In the genomic region with DNA sequence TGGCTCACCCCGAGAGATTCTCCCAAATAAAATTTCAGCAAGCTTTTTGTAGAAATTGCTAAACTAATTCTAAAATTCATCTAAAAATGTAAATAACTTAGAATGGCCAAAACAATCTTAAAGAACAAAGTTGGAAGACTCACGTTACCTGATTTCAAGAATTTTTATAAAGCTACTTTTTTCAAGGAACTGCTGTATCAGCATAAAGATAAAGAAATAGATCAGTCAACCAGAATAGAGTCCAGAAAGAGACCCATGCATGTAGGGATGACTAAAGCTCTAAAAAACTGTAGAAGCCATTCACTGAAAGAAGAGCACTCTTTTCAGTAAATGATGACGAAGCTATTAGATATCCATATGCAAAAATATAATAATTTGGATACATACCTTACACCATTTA, we compare ENCODE assay signal across 23 cellular contexts.
DNase-seq lines count a peak whose midpoint lies in the region; ATAC-seq, FAIRE-seq and TF ChIP-seq lines count a peak whose summit lies in the region.
"Had no signal": no experiment of that assay in that cellular context is flagged by ENCODE, and none has a peak within 500 bp of the region (broad histone marks: within the 10 kb centered on the region; RNA-seq: fewer than 3 reads in every experiment).

No MANE protein-coding gene starts in this region.

- POLR2A ChIA-PET in A549 (lab: Yijun Ruan, JAX) (no interaction called here), IMR-90 (lab: Charles Lee; ENCODE audit: unreplicated experiment) (no interaction called here), H1 (lab: Charles Lee; ENCODE audit: partially characterized antibody) (no interaction called here)

- H4K20me1 ChIP-seq in IMR-90 (ENCODE audit: insufficient read depth, low read length) (no peaks in the 10 kb centered on the region), H1 (replicated peaks in 1 of 2; ENCODE audit: control insufficient read depth in 1 of 2, insufficient read depth in 2 of 2, low read length in 2 of 2) (no peaks in the 10 kb centered on the region)
- H4K20me1 ChIP-seq: BLaER1 treated with 17β-estradiol and CSF1 and Interleukin-3, amounts not matched to agents 10 nM and 100 nM had no signal

- no peak overlapping the region for H4K91ac ChIP-seq in IMR-90 (ENCODE audit: insufficient read depth, low read depth, low read length)
- H4K91ac ChIP-seq in H1 (replicated peaks; ENCODE audit: insufficient read length, low read length): no peak overlapping the region

- no peaks in the 10 kb centered on the region for H3K36me3 Mint-ChIP-seq in stimulated activated effector memory CD8-positive, alpha-beta T cell treated with anti-CD3 and anti-CD28 coated beads, Interleukin-12 subunit alpha, Interleukin-12 subunit beta, amount 100 ng/mL, for 72 hours
- H3K36me3 Mint-ChIP-seq: CD8-positive, alpha-beta T cell had no signal

- no peak overlapping the region for H3K27ac Mint-ChIP-seq in stimulated activated effector memory CD8-positive, alpha-beta T cell treated with anti-CD3 and anti-CD28 coated beads, Interleukin-12 subunit alpha, Interleukin-12 subunit beta, amount 100 ng/mL, for 72 hours
- H3K27ac Mint-ChIP-seq: B cell; CD4-positive, alpha-beta T cell; CD8-positive, alpha-beta T cell had no signal

- H2BK15ac ChIP-seq in IMR-90 (ENCODE audit: low read depth, low read length): no peak overlapping the region
- H2BK15ac ChIP-seq in H1 (ENCODE audit: low read length): no peak overlapping the region

- no peak for DNase-seq in A549 (ENCODE audit: low read depth in 1 of 2, low spot score in 1 of 2)
- no peak for DNase-seq in IMR-90
- DNase-seq in SK-N-MC (ENCODE audit: low read depth, low spot score): no peak
- DNase-seq in H1 (ENCODE audit: low read depth in 1 of 2, low spot score in 2 of 2): no peak
- DNase-seq in ecto neural progenitor cell (ENCODE audit: low spot score): no peak
- DNase-seq in thyroid gland: no peak
- DNase-seq in stimulated activated effector memory CD8-positive, alpha-beta T cell treated with anti-CD3 and anti-CD28 coated beads, Interleukin-12 subunit alpha, Interleukin-12 subunit beta, amount 100 ng/mL, for 72 hours (ENCODE audit: low spot score in 2 of 2): no peak
- DNase-seq: 8988T; AML-193; Caco-2; Calu3; CD4-positive, alpha-beta T cell; CD8-positive, alpha-beta T cell; DMS79 treated with DMSO at 0.1 percent for 48 hours; GF-D8 had no signal

- no peaks in the 10 kb centered on the region for H3K79me1 ChIP-seq in IMR-90 (ENCODE audit: low read depth in 1 of 2, low read length in 2 of 2)
- H3K79me1 ChIP-seq in H1 (ENCODE audit: low read depth, low read length): no peaks in the 10 kb centered on the region

- H3K27me3 ChIP-seq in IMR-90 (ENCODE audit: control insufficient read depth, insufficient read depth, low read length): no peaks in the 10 kb centered on the region
- H3K27me3 ChIP-seq in H1 (replicated peaks in 1 of 4; ENCODE audit: control insufficient read depth in 3 of 4, extremely low read depth in 1 of 4, insufficient read depth in 3 of 4, low read length in 3 of 4): no peaks in the 10 kb centered on the region
- H3K27me3 ChIP-seq in thyroid gland: no peaks in the 10 kb centered on the region
- H3K27me3 ChIP-seq: BLaER1 treated with 17β-estradiol and CSF1 and Interleukin-3, amounts not matched to agents 10 nM and 100 nM had no signal

- TF ChIP-seq EP300 in A549 (IDR thresholded peaks at IDR 0.05): no peak
- no peak for TF ChIP-seq EP300 in H1 (IDR thresholded peaks at IDR 0.05; ENCODE audit: borderline replicate concordance in 1 of 2, low read depth in 2 of 2, low read length in 2 of 2)

- no peak overlapping the region for H3K4me3 ChIP-seq in A549
- H3K4me3 ChIP-seq in IMR-90 (ENCODE audit: insufficient read depth, low read depth, low read length): no peak overlapping the region
- no peak overlapping the region for H3K4me3 ChIP-seq in SK-N-MC
- no peak overlapping the region for H3K4me3 ChIP-seq in H1 (ENCODE audit: extremely low read depth in 1 of 4, insufficient read depth in 2 of 4, low read depth in 3 of 4, low read length in 4 of 4)
- no peak overlapping the region for H3K4me3 ChIP-seq in thyroid gland (replicated peaks in 1 of 3)
- H3K4me3 ChIP-seq: BLaER1 treated with 17β-estradiol and CSF1 and Interleukin-3, amounts not matched to agents 10 nM and 100 nM; GM12878 had no signal

- no peak overlapping the region for H3K23ac ChIP-seq in IMR-90 (ENCODE audit: low read depth, low read length)
- H3K23ac ChIP-seq in H1 (ENCODE audit: insufficient read length): no peak overlapping the region

- no peak overlapping the region for H3K4me2 ChIP-seq in A549
- no peak overlapping the region for H3K4me2 ChIP-seq in IMR-90 (ENCODE audit: low read depth, low read length)
- H3K4me2 ChIP-seq in H1 (ENCODE audit: insufficient read depth in 1 of 2, low read depth in 2 of 2, low read length in 2 of 2): no peak overlapping the region
- H3K4me2 ChIP-seq: BLaER1 treated with 17β-estradiol and CSF1 and Interleukin-3, amounts not matched to agents 10 nM and 100 nM had no signal

- H3K9me1 ChIP-seq in IMR-90 (ENCODE audit: insufficient read depth, low read length): no peaks in the 10 kb centered on the region

- H2BK12ac ChIP-seq in H1 (ENCODE audit: low read depth, low read length): no peak overlapping the region

- H2AK9ac ChIP-seq in IMR-90 (replicated peaks; ENCODE audit: low read depth, low read length, poor library complexity): no peak overlapping the region

- no peak overlapping the region for H3K4me3 Mint-ChIP-seq in stimulated activated effector memory CD8-positive, alpha-beta T cell treated with anti-CD3 and anti-CD28 coated beads, Interleukin-12 subunit alpha, Interleukin-12 subunit beta, amount 100 ng/mL, for 72 hours
- H3K4me3 Mint-ChIP-seq: B cell; CD4-positive, alpha-beta T cell; CD8-positive, alpha-beta T cell had no signal

- H3K56ac ChIP-seq in IMR-90 (ENCODE audit: extremely low read depth, insufficient read depth, low read length): no peak overlapping the region
- H3K56ac ChIP-seq in H1 (replicated peaks; ENCODE audit: insufficient read length, low read depth, low read length): no peak overlapping the region

- H3K23me2 ChIP-seq in H1 (ENCODE audit: low read depth, low read length): no peaks in the 10 kb centered on the region

- H3K4me1 Mint-ChIP-seq in stimulated activated effector memory CD8-positive, alpha-beta T cell treated with anti-CD3 and anti-CD28 coated beads, Interleukin-12 subunit alpha, Interleukin-12 subunit beta, amount 100 ng/mL, for 72 hours: no peaks in the 10 kb centered on the region
- H3K4me1 Mint-ChIP-seq: B cell had no signal

- intact Hi-C loops in IMR-90 (cut with micrococcal nuclease) (no loop called here), thyroid gland (cut with DNase I) (no loop called here)

- FAIRE-seq in A549 (lab: Jason Lieb, UNC) (no peak), H1 (lab: Jason Lieb, UNC) (no peak)
- FAIRE-seq: D721Med, G401.6, GM12878, GM12892, GM18507 had no signal

- no TSS peak for BruUV-seq in IMR-90 (replicated peaks; lab: Mats Ljungman, UMichigan)

- CTCF ChIA-PET in A549 (lab: Yijun Ruan, JAX): interaction anchor here (1.2 kb wide), 1 partner anchor 12 kb away, joined by 4 read pairs; no protein-coding TSS in a partner anchor
- CTCF ChIA-PET in IMR-90 (lab: Yijun Ruan, JAX): no interaction called here
- CTCF ChIA-PET in H1 (lab: Charles Lee; ENCODE audit: partially characterized antibody): interaction anchor here (0.6 to 1.9 kb wide), 2 partner anchors 10 to 435 kb away, joined by 3 to 10 read pairs; no protein-coding TSS in a partner anchor

- H3K9me3 Mint-ChIP-seq in stimulated activated effector memory CD8-positive, alpha-beta T cell treated with anti-CD3 and anti-CD28 coated beads, Interleukin-12 subunit alpha, Interleukin-12 subunit beta, amount 100 ng/mL, for 72 hours: peaks cover 4% of the 10 kb centered on the region

- H2BK120ac ChIP-seq in IMR-90 (ENCODE audit: low read depth, low read length) (no peak overlapping the region), H1 (replicated peaks; ENCODE audit: low read depth, low read length) (no peak overlapping the region)

- TF ChIP-seq RAD21 in A549 (conservative IDR thresholded peaks at IDR 0.05 in 1 of 2, IDR thresholded peaks at IDR 0.05 in 1 of 2) (no peak), IMR-90 (IDR thresholded peaks at IDR 0.05; ENCODE audit: low read length) (no peak), H1 (IDR thresholded peaks at IDR 0.05 in 1 of 2, conservative IDR thresholded peaks at IDR 0.05 in 1 of 2; ENCODE audit: low read depth in 2 of 2, low read length in 2 of 2) (no peak)

- H2BK5ac ChIP-seq in IMR-90 (ENCODE audit: low read depth, low read length, poor library complexity, severe bottlenecking) (no peak overlapping the region), H1 (ENCODE audit: low read depth, low read length) (no peak overlapping the region)

- H3K9ac ChIP-seq in IMR-90 (ENCODE audit: low read depth, low read length) (no peak overlapping the region), SK-N-MC (ENCODE audit: insufficient read length) (no peak overlapping the region), H1 (replicated peaks in 1 of 4; ENCODE audit: extremely low read depth in 1 of 4, low read depth in 3 of 4, low read length in 3 of 4) (no peak overlapping the region)
- H3K9ac ChIP-seq: BLaER1 treated with 17β-estradiol and CSF1 and Interleukin-3, amounts not matched to agents 10 nM and 100 nM had no signal

- H3K4me1 ChIP-seq in A549 (no peaks in the 10 kb centered on the region), IMR-90 (ENCODE audit: control insufficient read depth, insufficient read depth, low read length) (no peaks in the 10 kb centered on the region), H1 (replicated peaks in 1 of 4; ENCODE audit: control insufficient read depth in 3 of 4, insufficient read depth in 4 of 4, low read length in 3 of 4) (no peaks in the 10 kb centered on the region), thyroid gland (no peaks in the 10 kb centered on the region)
- H3K4me1 ChIP-seq: BLaER1 treated with 17β-estradiol and CSF1 and Interleukin-3, amounts not matched to agents 10 nM and 100 nM; Caco-2 had no signal

- H3K9me3 ChIP-seq in A549: no peaks in the 10 kb centered on the region
- H3K9me3 ChIP-seq in IMR-90 (ENCODE audit: control insufficient read depth, insufficient read depth, low read length): 0 out of 2 replicates have a peak, but pooled peaks cover 1% of the 10 kb centered on the region
- H3K9me3 ChIP-seq in SK-N-MC (ENCODE audit: low read depth, low read length): no peaks in the 10 kb centered on the region
- no peaks in the 10 kb centered on the region for H3K9me3 ChIP-seq in H1 (ENCODE audit: insufficient read depth in 2 of 2, low read depth in 1 of 2, low read length in 1 of 2)
- H3K9me3 ChIP-seq in thyroid gland: no peaks in the 10 kb centered on the region
- H3K9me3 ChIP-seq: BLaER1 treated with 17β-estradiol and CSF1 and Interleukin-3, amounts not matched to agents 10 nM and 100 nM; Caco-2 had no signal

- no peak for TF ChIP-seq POLR2A in A549 (IDR thresholded peaks at IDR 0.05; ENCODE audit: low read length)
- TF ChIP-seq POLR2A in IMR-90 (IDR thresholded peaks at IDR 0.05; ENCODE audit: low read depth, low read length): no peak
- no peak for TF ChIP-seq POLR2A in H1 (IDR thresholded peaks at IDR 0.05; ENCODE audit: control extremely low read depth in 1 of 2, low read depth in 2 of 2, low read length in 2 of 2)
- no peak for TF ChIP-seq POLR2A in thyroid gland (IDR thresholded peaks at IDR 0.05)

- H2BK20ac ChIP-seq in IMR-90 (ENCODE audit: low read depth, low read length) (no peak overlapping the region), H1 (ENCODE audit: low read length) (no peak overlapping the region)

- H4K5ac ChIP-seq in IMR-90 (ENCODE audit: low read depth, low read length) (no peak overlapping the region), H1 (ENCODE audit: insufficient read length, low read depth, low read length) (no peak overlapping the region)

- dilution Hi-C loops in IMR-90 (cut with HindIII; ENCODE audit: low sequenced_read_pairs, unreplicated experiment): no loop called here

- no peak overlapping the region for H4K8ac ChIP-seq in IMR-90 (ENCODE audit: low read depth in 2 of 2, low read length in 2 of 2)
- no peak overlapping the region for H4K8ac ChIP-seq in H1 (ENCODE audit: extremely low read depth, insufficient read depth, low read length)

- H3K36me3 ChIP-seq in IMR-90 (ENCODE audit: control insufficient read depth, insufficient read depth, low read length): no peaks in the 10 kb centered on the region
- H3K36me3 ChIP-seq in SK-N-MC (ENCODE audit: insufficient read depth, low read length): no peaks in the 10 kb centered on the region
- no peaks in the 10 kb centered on the region for H3K36me3 ChIP-seq in H1 (ENCODE audit: control insufficient read depth in 2 of 4, insufficient read depth in 4 of 4, low read length in 3 of 4)
- H3K36me3 ChIP-seq in thyroid gland: no peaks in the 10 kb centered on the region
- H3K36me3 ChIP-seq: BLaER1 treated with 17β-estradiol and CSF1 and Interleukin-3, amounts not matched to agents 10 nM and 100 nM had no signal

- no peak overlapping the region for H3K4ac ChIP-seq in IMR-90 (ENCODE audit: low read depth, low read length)
- H3K4ac ChIP-seq in H1 (replicated peaks; ENCODE audit: insufficient read length, low read depth, low read length): no peak overlapping the region

- ATAC-seq in A549 (no peak), IMR-90 (ENCODE audit: low read depth) (no peak)
- no peak for ATAC-seq in stimulated activated effector memory CD8-positive, alpha-beta T cell treated with anti-CD3 and anti-CD28 coated beads, Interleukin-12 subunit alpha, Interleukin-12 subunit beta, amount 100 ng/mL, for 72 hours
- ATAC-seq: CD8-positive, alpha-beta T cell; GM12878 had no signal

- no peaks in the 10 kb centered on the region for H3K79me2 ChIP-seq in H1 (ENCODE audit: control insufficient read depth in 1 of 2, insufficient read depth in 2 of 2, low read length in 2 of 2)

- H3K27ac ChIP-seq in A549 (no peak overlapping the region), IMR-90 (ENCODE audit: insufficient read depth, low read length) (no peak overlapping the region), SK-N-MC (peak overlapping the region; percentile 84), H1 (ENCODE audit: low read depth, low read length) (no peak overlapping the region), thyroid gland (no peak overlapping the region)
- H3K27ac ChIP-seq: BLaER1 treated with 17β-estradiol and CSF1 and Interleukin-3, amounts not matched to agents 10 nM and 100 nM; C4-2B had no signal

- H2AK5ac ChIP-seq in IMR-90 (ENCODE audit: low read depth, low read length) (no peak overlapping the region), H1 (ENCODE audit: low read depth, low read length) (no peak overlapping the region)

- in situ Hi-C loops in IMR-90 (cut with MboI; ENCODE audit: low sequenced_read_pairs): no loop called here

- H3K18ac ChIP-seq in IMR-90 (ENCODE audit: low read depth, low read length) (no peak overlapping the region), H1 (ENCODE audit: extremely low read depth, low read length) (no peak overlapping the region)

- TF ChIP-seq CTCF in A549 (IDR thresholded peaks at IDR 0.05): no peak
- TF ChIP-seq CTCF in IMR-90 (conservative IDR thresholded peaks at IDR 0.05; ENCODE audit: low read depth, low read length): no peak
- TF ChIP-seq CTCF in H1 (IDR thresholded peaks at IDR 0.05; ENCODE audit: control extremely low read depth in 1 of 3, insufficient read depth in 1 of 3, low read depth in 1 of 3, low read length in 3 of 3): no peak
- no peak for TF ChIP-seq CTCF in thyroid gland (IDR thresholded peaks at IDR 0.05)

- H3K14ac ChIP-seq in IMR-90 (replicated peaks; ENCODE audit: low read depth, low read length): no peak overlapping the region
- H3K14ac ChIP-seq in H1 (ENCODE audit: insufficient read length): no peak overlapping the region

- H2AFZ ChIP-seq in IMR-90 (replicated peaks; ENCODE audit: low read length, poor library complexity) (no peak overlapping the region), H1 (ENCODE audit: low read length) (no peak overlapping the region)

- 5% methylated on average over 3 of the region's 3 CpGs for WGBS in A549 (ENCODE audit: missing lambda C conversion rate)
- no CpG with 5 or more reads among the region's 3 CpGs for WGBS in IMR-90 (ENCODE audit: extremely low coverage in 2 of 2, insufficient read length in 1 of 2), 2 experiments
- 85% methylated on average over 3 of the region's 3 CpGs; no CpG with 5 or more reads in 1 of the 2 experiments for WGBS in H1 (ENCODE audit: extremely low coverage in 1 of 2, insufficient coverage in 1 of 2, insufficient read length in 1 of 2, insufficient replicate concordance in 2 of 2, low coverage in 1 of 2, low lambda C conversion rate in 2 of 2, missing lambda C conversion rate in 1 of 2), 2 experiments
- WGBS in thyroid gland, 2 donors: 91 to 92% methylated on average over 3 of the region's 3 CpGs

Comparison
In these comparisons a context has a peak if more than half of its experiments do, and no peak if none do; other contexts are left out.
1. Of the 18 proteins assayed by ChIP-seq in both H1 and A549: peak only in H1: none; only in A549: none; in both: MAFK; in neither: 17.